In genomic region chr1:83931658-83932253, GRCh38 we compare ENCODE assay signal across 8 cellular contexts.
DNase-seq lines count a peak whose midpoint lies in the region; ATAC-seq and TF ChIP-seq lines count a peak whose summit lies in the region.

No MANE protein-coding gene starts in this region.

- ATAC-seq in GM19372 (IDR thresholded peaks at IDR 0.05; ENCODE audit: low read depth, unreplicated experiment) (peak; percentile 84), lower lobe of right lung (peak; percentile 65 to 77)

- intact Hi-C loops in lower lobe of right lung (cut with DNase I) = no loop called here

- H3K36me3 ChIP-seq in lower lobe of right lung (no peaks in the 10 kb centered on the region), MG63 (no peaks in the 10 kb centered on the region)

- TF ChIP-seq CTCF in lower lobe of right lung (IDR thresholded peaks at IDR 0.05) = peak; percentile 66

- H3K4me3 ChIP-seq in lower lobe of right lung = no peak overlapping the region
- H3K4me3 ChIP-seq in MG63 = no peak overlapping the region

- peaks cover 15% of the 10 kb centered on the region for H3K4me1 ChIP-seq in lower lobe of right lung

- H3K27ac ChIP-seq in lower lobe of right lung = no peak overlapping the region

- no peaks in the 10 kb centered on the region for H3K27me3 ChIP-seq in lower lobe of right lung (ENCODE audit: low read depth)
- no peaks in the 10 kb centered on the region for H3K27me3 ChIP-seq in MG63

- DNase-seq in NCI-H1436 (lab: John Stamatoyannopoulos, UW) (peak; percentile 40), NCI-H1436 treated with DMSO at 0.1 percent for 48 hours (lab: John Stamatoyannopoulos, UW) (no peak), HuH-7.5 (ENCODE audit: low spot score) (peak; percentile 13), RPMI7951 (ENCODE audit: low read depth) (peak; percentile 54), dedifferentiated amniotic fluid mesenchymal stem cell (ENCODE audit: extremely low spot score) (peak; percentile 68), lower lobe of right lung (no peak), MG63 (no peak)

- H3K9me3 ChIP-seq in lower lobe of right lung (no peaks in the 10 kb centered on the region), MG63 (no peaks in the 10 kb centered on the region)

Comparison
In these comparisons a context has a peak if more than half of its experiments do, and no peak if none do; other contexts are left out.
1. DNase-seq: peak in NCI-H1436 (single experiment), HuH-7.5 (single experiment), RPMI7951 (single experiment) and dedifferentiated amniotic fluid mesenchymal stem cell (single experiment); none in NCI-H1436 treated with DMSO at 0.1 percent for 48 hours (single experiment), lower lobe of right lung (single experiment) and MG63 (single experiment).